Comparison of ENCODE assay signal across 11 cellular contexts in the genomic region with DNA sequence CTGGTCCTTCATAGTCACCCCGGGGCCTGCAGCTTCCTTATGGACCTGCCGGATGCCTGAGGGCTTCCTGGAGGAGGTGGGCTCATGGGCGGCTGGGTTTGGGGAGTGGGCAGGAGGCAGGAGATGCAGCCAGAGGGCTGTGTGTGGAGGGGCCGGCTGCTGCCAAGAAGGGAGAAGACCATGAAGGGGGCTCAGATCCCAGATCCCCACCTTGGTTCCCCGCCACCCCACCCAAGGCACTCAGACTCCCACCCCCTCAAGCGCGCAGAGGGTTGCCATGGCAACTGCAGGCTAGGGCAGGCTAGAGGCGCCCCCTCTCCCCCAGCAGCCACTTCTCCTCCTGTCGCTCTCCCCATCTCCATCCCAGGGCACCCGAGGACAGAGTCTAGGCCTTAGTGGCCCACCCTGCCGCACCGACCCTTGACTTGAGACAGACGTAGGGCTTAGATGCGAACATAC.
DNase-seq lines count a peak whose midpoint lies in the region; ATAC-seq and TF ChIP-seq lines count a peak whose summit lies in the region.
"Had no signal": no experiment of that assay in that cellular context is flagged by ENCODE, and none has a peak within 500 bp of the region (broad histone marks: within the 10 kb centered on the region; RNA-seq: fewer than 3 reads in every experiment).

No MANE protein-coding gene starts in this region.

- TF ChIP-seq EP300 in sigmoid colon (IDR thresholded peaks at IDR 0.05) = no peak

- peak; percentile 6 for DNase-seq in activated CD8-positive, alpha-beta T cell treated with anti-CD3 and anti-CD28 coated beads, Interleukin-2, amount 10 ng/mL, durations not matched to agents 7 days and 5 days
- DNase-seq in activated CD8-positive, alpha-beta T cell treated with anti-CD3 and anti-CD28 coated beads for 36 hours = no peak
- DNase-seq in activated CD4-positive, alpha-beta memory T cell treated with anti-CD3 and anti-CD28 coated beads for 36 hours = peak; percentile 3
- DNase-seq in islet precursor cell = peak; percentile 40
- DNase-seq in sigmoid colon = peak; percentile 61
- DNase-seq in germinal center (ENCODE audit: low spot score) = no peak
- DNase-seq in occipital lobe (lab: John Stamatoyannopoulos, UW) = no peak
- DNase-seq: 8988T, NCI-H2029 had no signal

- H3K4me3 ChIP-seq in sigmoid colon = no peak overlapping the region
- H3K4me3 ChIP-seq: skin epidermis had no signal

- H3K9me3 ChIP-seq in sigmoid colon = no peaks in the 10 kb centered on the region

- H3K9me3 Mint-ChIP-seq in activated CD8-positive, alpha-beta T cell treated with anti-CD3 and anti-CD28 coated beads, Interleukin-2, amount 10 ng/mL, durations not matched to agents 7 days and 5 days (ENCODE audit: insufficient read depth) = no peaks in the 10 kb centered on the region
- no peaks in the 10 kb centered on the region for H3K9me3 Mint-ChIP-seq in activated CD8-positive, alpha-beta T cell treated with anti-CD3 and anti-CD28 coated beads for 36 hours
- H3K9me3 Mint-ChIP-seq in activated CD4-positive, alpha-beta memory T cell treated with anti-CD3 and anti-CD28 coated beads for 36 hours = no peaks in the 10 kb centered on the region

- peaks cover 0 to 3% (median 1%) of the 10 kb centered on the region in 4 donors for H3K4me1 ChIP-seq in sigmoid colon

- H3K36me3 Mint-ChIP-seq in activated CD8-positive, alpha-beta T cell treated with anti-CD3 and anti-CD28 coated beads, Interleukin-2, amount 10 ng/mL, durations not matched to agents 7 days and 5 days (ENCODE audit: low read depth) = no peaks in the 10 kb centered on the region
- no peaks in the 10 kb centered on the region for H3K36me3 Mint-ChIP-seq in activated CD8-positive, alpha-beta T cell treated with anti-CD3 and anti-CD28 coated beads for 36 hours (ENCODE audit: low read depth)
- no peaks in the 10 kb centered on the region for H3K36me3 Mint-ChIP-seq in activated CD4-positive, alpha-beta memory T cell treated with anti-CD3 and anti-CD28 coated beads for 36 hours

- intact Hi-C loops in activated CD8-positive, alpha-beta T cell treated with anti-CD3 and anti-CD28 coated beads for 36 hours (cut with micrococcal nuclease) = no loop called here
- intact Hi-C loops in activated CD4-positive, alpha-beta memory T cell treated with anti-CD3 and anti-CD28 coated beads for 36 hours (cut with micrococcal nuclease) = no loop called here
- intact Hi-C loops in sigmoid colon (cut with DNase I) = no loop called here

- peaks cover 12% of the 10 kb centered on the region for H3K4me1 Mint-ChIP-seq in activated CD8-positive, alpha-beta T cell treated with anti-CD3 and anti-CD28 coated beads, Interleukin-2, amount 10 ng/mL, durations not matched to agents 7 days and 5 days (ENCODE audit: low read depth)
- peaks cover 12% of the 10 kb centered on the region for H3K4me1 Mint-ChIP-seq in activated CD8-positive, alpha-beta T cell treated with anti-CD3 and anti-CD28 coated beads for 36 hours (ENCODE audit: low read depth)
- H3K4me1 Mint-ChIP-seq in activated CD4-positive, alpha-beta memory T cell treated with anti-CD3 and anti-CD28 coated beads for 36 hours (ENCODE audit: low read depth) = peaks cover 6% of the 10 kb centered on the region

- 94 to 96% methylated on average over 14 of the region's 14 CpGs for WGBS in sigmoid colon, 2 donors

- no peak overlapping the region for H3K27ac ChIP-seq in sigmoid colon
- H3K27ac ChIP-seq: skin epidermis had no signal

- POLR2A ChIA-PET in activated CD8-positive, alpha-beta T cell treated with anti-CD3 and anti-CD28 coated beads, Interleukin-2, amount 10 ng/mL, durations not matched to agents 7 days and 5 days (lab: Charles Lee) = interaction anchor here (0.6 kb wide), 1 partner anchor 12 kb away, joined by 3 read pairs; no protein-coding TSS in a partner anchor
- POLR2A ChIA-PET in activated CD8-positive, alpha-beta T cell treated with anti-CD3 and anti-CD28 coated beads for 36 hours (lab: Charles Lee) = interaction anchor here (0.6 kb wide), 1 partner anchor 308 kb away, joined by 3 read pairs; no protein-coding TSS in a partner anchor
- POLR2A ChIA-PET in activated CD4-positive, alpha-beta memory T cell treated with anti-CD3 and anti-CD28 coated beads for 36 hours (lab: Charles Lee) = no interaction called here

- no peak for ATAC-seq in activated CD8-positive, alpha-beta T cell treated with anti-CD3 and anti-CD28 coated beads, Interleukin-2, amount 10 ng/mL, durations not matched to agents 7 days and 5 days
- no peak for ATAC-seq in activated CD8-positive, alpha-beta T cell treated with anti-CD3 and anti-CD28 coated beads for 36 hours
- no peak for ATAC-seq in HG03469 (IDR thresholded peaks at IDR 0.05; ENCODE audit: unreplicated experiment)

- no peak for TF ChIP-seq CTCF in activated CD8-positive, alpha-beta T cell treated with anti-CD3 and anti-CD28 coated beads for 36 hours (IDR thresholded peaks at IDR 0.05)
- no peak for TF ChIP-seq CTCF in sigmoid colon (IDR thresholded peaks at IDR 0.05)

- no peak for TF ChIP-seq POLR2A in sigmoid colon (IDR thresholded peaks at IDR 0.05)

- no peak overlapping the region for H3K4me3 Mint-ChIP-seq in activated CD8-positive, alpha-beta T cell treated with anti-CD3 and anti-CD28 coated beads, Interleukin-2, amount 10 ng/mL, durations not matched to agents 7 days and 5 days
- no peak overlapping the region for H3K4me3 Mint-ChIP-seq in activated CD8-positive, alpha-beta T cell treated with anti-CD3 and anti-CD28 coated beads for 36 hours
- H3K4me3 Mint-ChIP-seq in activated CD4-positive, alpha-beta memory T cell treated with anti-CD3 and anti-CD28 coated beads for 36 hours = no peak overlapping the region

- no peaks in the 10 kb centered on the region for H3K27me3 Mint-ChIP-seq in activated CD8-positive, alpha-beta T cell treated with anti-CD3 and anti-CD28 coated beads, Interleukin-2, amount 10 ng/mL, durations not matched to agents 7 days and 5 days (ENCODE audit: low read depth)
- H3K27me3 Mint-ChIP-seq in activated CD8-positive, alpha-beta T cell treated with anti-CD3 and anti-CD28 coated beads for 36 hours = no peaks in the 10 kb centered on the region
- no peaks in the 10 kb centered on the region for H3K27me3 Mint-ChIP-seq in activated CD4-positive, alpha-beta memory T cell treated with anti-CD3 and anti-CD28 coated beads for 36 hours

- no peak overlapping the region for H3K27ac Mint-ChIP-seq in activated CD8-positive, alpha-beta T cell treated with anti-CD3 and anti-CD28 coated beads, Interleukin-2, amount 10 ng/mL, durations not matched to agents 7 days and 5 days
- H3K27ac Mint-ChIP-seq in activated CD8-positive, alpha-beta T cell treated with anti-CD3 and anti-CD28 coated beads for 36 hours = no peak overlapping the region
- H3K27ac Mint-ChIP-seq in activated CD4-positive, alpha-beta memory T cell treated with anti-CD3 and anti-CD28 coated beads for 36 hours = no peak overlapping the region

- H3K27me3 ChIP-seq in sigmoid colon = no peaks in the 10 kb centered on the region

- no peaks in the 10 kb centered on the region for H3K36me3 ChIP-seq in sigmoid colon

- CTCF ChIA-PET in activated CD8-positive, alpha-beta T cell treated with anti-CD3 and anti-CD28 coated beads, Interleukin-2, amount 10 ng/mL, durations not matched to agents 7 days and 5 days (lab: Charles Lee) = interaction anchor here (1.6 kb wide), 1 partner anchor 9 kb away, joined by 7 read pairs; no protein-coding TSS in a partner anchor
- CTCF ChIA-PET in activated CD8-positive, alpha-beta T cell treated with anti-CD3 and anti-CD28 coated beads for 36 hours (lab: Charles Lee) = interaction anchor here (1.3 to 1.6 kb wide), 2 partner anchors 22 to 132 kb away, joined by 3 to 5 read pairs; no protein-coding TSS in a partner anchor
- CTCF ChIA-PET in activated CD4-positive, alpha-beta memory T cell treated with anti-CD3 and anti-CD28 coated beads for 36 hours (lab: Charles Lee) = interaction anchor here (0.6 to 1.6 kb wide), 3 partner anchors 10 to 626 kb away, joined by 4 to 8 read pairs (median 7); a partner anchor contains a TSS

Comparison
In these comparisons a context has a peak if more than half of its experiments do, and no peak if none do; other contexts are left out.
1. DNase-seq: peak in activated CD8-positive, alpha-beta T cell treated with anti-CD3 and anti-CD28 coated beads, Interleukin-2, amount 10 ng/mL, durations not matched to agents 7 days and 5 days (single experiment), activated CD4-positive, alpha-beta memory T cell treated with anti-CD3 and anti-CD28 coated beads for 36 hours (single experiment), islet precursor cell (single experiment) and sigmoid colon (single experiment); none in activated CD8-positive, alpha-beta T cell treated with anti-CD3 and anti-CD28 coated beads for 36 hours (single experiment), germinal center (single experiment) and occipital lobe (single experiment).